ENCODE assay signal across 13 cellular contexts in genomic region chr9:134422301-134422700, GRCh38.
DNase-seq lines count a peak whose midpoint lies in the region; ATAC-seq and TF ChIP-seq lines count a peak whose summit lies in the region.
"Had no signal": no experiment of that assay in that cellular context is flagged by ENCODE, and none has a peak within 500 bp of the region (broad histone marks: within the 10 kb centered on the region; RNA-seq: fewer than 3 reads in every experiment).

No MANE protein-coding gene starts in this region.

- no peaks in the 10 kb centered on the region for H3K36me3 Mint-ChIP-seq in activated naive CD8-positive, alpha-beta T cell treated with anti-CD3 and anti-CD28 coated beads, Interleukin-2, amount 50 U/mL, for 24 hours (ENCODE audit: low read depth)

- ATAC-seq in left ventricle myocardium superior (peak; percentile 51), omental fat pad (ENCODE audit: low FRiP score) (peak; percentile 35), HG03095 (IDR thresholded peaks at IDR 0.05; ENCODE audit: unreplicated experiment) (no peak), HG03097 (IDR thresholded peaks at IDR 0.05; ENCODE audit: low FRiP score, unreplicated experiment) (no peak)
- no peak for ATAC-seq in activated naive CD8-positive, alpha-beta T cell treated with anti-CD3 and anti-CD28 coated beads, Interleukin-2, amount 50 U/mL, for 24 hours

- CTCF ChIA-PET in RWPE1 (lab: Yijun Ruan, JAX): interaction anchor here (0.5 to 0.7 kb wide), 2 partner anchors 21 to 42 kb away, joined by 3 read pairs; no protein-coding TSS in a partner anchor

- H3K27ac ChIP-seq in RWPE1: peak overlapping the region; percentile 97
- H3K27ac ChIP-seq: brain microvascular endothelial cell, KMS-11 had no signal

- no peak overlapping the region for H3K27ac Mint-ChIP-seq in activated naive CD8-positive, alpha-beta T cell treated with anti-CD3 and anti-CD28 coated beads, Interleukin-2, amount 50 U/mL, for 24 hours
- H3K27ac Mint-ChIP-seq: activated CD4-positive, alpha-beta memory T cell treated with anti-CD3 and anti-CD28 coated beads, Interleukin-2, amount 10 ng/mL, durations not matched to agents 7 days and 5 days had no signal

- no peaks in the 10 kb centered on the region for H3K9me3 Mint-ChIP-seq in activated naive CD8-positive, alpha-beta T cell treated with anti-CD3 and anti-CD28 coated beads, Interleukin-2, amount 50 U/mL, for 24 hours
- H3K9me3 Mint-ChIP-seq: activated CD4-positive, alpha-beta memory T cell treated with anti-CD3 and anti-CD28 coated beads, Interleukin-2, amount 10 ng/mL, durations not matched to agents 7 days and 5 days; nephron had no signal

- H3K4me1 Mint-ChIP-seq in activated naive CD8-positive, alpha-beta T cell treated with anti-CD3 and anti-CD28 coated beads, Interleukin-2, amount 50 U/mL, for 24 hours: no peaks in the 10 kb centered on the region
- H3K4me1 Mint-ChIP-seq: activated CD4-positive, alpha-beta memory T cell treated with anti-CD3 and anti-CD28 coated beads, Interleukin-2, amount 10 ng/mL, durations not matched to agents 7 days and 5 days had no signal

- peak; percentile 84 for DNase-seq in 8988T
- DNase-seq in RWPE1 (ENCODE audit: low spot score): peak; percentile 93
- DNase-seq in left ventricle myocardium superior: no peak
- DNase-seq in omental fat pad (ENCODE audit: low spot score): no peak
- no peak for DNase-seq in activated naive CD8-positive, alpha-beta T cell treated with anti-CD3 and anti-CD28 coated beads, Interleukin-2, amount 50 U/mL, for 24 hours
- DNase-seq in activated T-cell treated with anti-CD3 and anti-CD28 coated beads, Interleukin-2, amount 50 U/mL, for 48 hours: no peak
- DNase-seq: activated CD4-positive, alpha-beta memory T cell treated with anti-CD3 and anti-CD28 coated beads, Interleukin-2, amount 10 ng/mL, durations not matched to agents 7 days and 5 days; brain microvascular endothelial cell; NCI-H526 treated with DMSO at 0.1 percent for 48 hours had no signal

- POLR2A ChIA-PET in RWPE1 (lab: Yijun Ruan, JAX; ENCODE audit: low non-redundant PET): no interaction called here

- no peaks in the 10 kb centered on the region for H3K27me3 Mint-ChIP-seq in activated naive CD8-positive, alpha-beta T cell treated with anti-CD3 and anti-CD28 coated beads, Interleukin-2, amount 50 U/mL, for 24 hours
- H3K27me3 Mint-ChIP-seq: activated CD4-positive, alpha-beta memory T cell treated with anti-CD3 and anti-CD28 coated beads, Interleukin-2, amount 10 ng/mL, durations not matched to agents 7 days and 5 days had no signal

- TF ChIP-seq CTCF in RWPE1 (conservative IDR thresholded peaks at IDR 0.05; ENCODE audit: low read depth) (no peak), omental fat pad (IDR thresholded peaks at IDR 0.05) (no peak)

- no peak overlapping the region for H3K4me3 Mint-ChIP-seq in activated naive CD8-positive, alpha-beta T cell treated with anti-CD3 and anti-CD28 coated beads, Interleukin-2, amount 50 U/mL, for 24 hours
- H3K4me3 Mint-ChIP-seq: activated CD4-positive, alpha-beta memory T cell treated with anti-CD3 and anti-CD28 coated beads, Interleukin-2, amount 10 ng/mL, durations not matched to agents 7 days and 5 days; nephron had no signal

- intact Hi-C loops in left ventricle myocardium superior (cut with micrococcal nuclease): no loop called here

Comparison
In these comparisons a context has a peak if more than half of its experiments do, and no peak if none do; other contexts are left out.
1. DNase-seq: peak in 8988T (single experiment) and RWPE1 (single experiment); none in left ventricle myocardium superior (single experiment), omental fat pad (single experiment), activated naive CD8-positive, alpha-beta T cell treated with anti-CD3 and anti-CD28 coated beads, Interleukin-2, amount 50 U/mL, for 24 hours (single experiment) and activated T-cell treated with anti-CD3 and anti-CD28 coated beads, Interleukin-2, amount 50 U/mL, for 48 hours (0 of 2).
2. ATAC-seq: peak in left ventricle myocardium superior (single experiment) and omental fat pad (single experiment); none in HG03095 (single experiment), HG03097 (single experiment) and activated naive CD8-positive, alpha-beta T cell treated with anti-CD3 and anti-CD28 coated beads, Interleukin-2, amount 50 U/mL, for 24 hours (single experiment).